8 cellular contexts compared by ENCODE assay signal in the genomic region with DNA sequence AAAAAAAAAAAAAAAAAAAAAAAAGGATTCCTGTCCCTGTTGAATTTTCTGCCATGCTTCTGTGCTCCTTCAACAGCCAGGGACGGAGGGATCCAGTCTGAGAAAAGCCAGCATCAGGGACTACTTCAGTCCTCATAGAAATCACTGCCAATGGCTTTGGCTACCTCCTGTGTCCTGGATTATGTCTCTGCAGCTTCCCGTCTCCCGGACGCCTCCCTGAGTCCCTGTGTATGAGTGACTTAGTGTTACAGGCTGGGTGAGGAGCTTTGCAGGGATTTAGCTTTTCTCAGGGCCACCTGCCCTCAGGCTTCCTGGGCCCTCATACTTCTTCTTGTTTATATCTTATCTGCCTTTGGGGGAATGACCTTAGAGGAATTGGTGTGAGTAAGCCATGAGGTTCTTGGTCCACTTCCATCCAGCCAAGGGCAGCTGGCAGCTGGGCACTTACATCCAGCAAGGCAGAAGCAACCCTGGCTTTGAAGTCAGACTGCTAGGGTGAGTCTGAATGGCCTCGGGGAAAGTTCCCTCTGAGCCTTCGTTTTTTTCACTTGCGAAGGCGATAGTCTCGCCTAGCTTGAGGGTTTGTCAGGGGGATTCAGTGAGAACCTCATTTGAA.
DNase-seq lines count a peak whose midpoint lies in the region; ATAC-seq, FAIRE-seq and TF ChIP-seq lines count a peak whose summit lies in the region.
"Not testable (repeated sequence)": the region's sequence is repeated elsewhere in the genome, so short reads cannot be mapped to it uniquely, and the experiment has no call there.

No MANE protein-coding gene starts in this region.

- not testable (repeated sequence) for FAIRE-seq in HepG2 (lab: Jason Lieb, UNC)

- peaks cover 42% of the 10 kb centered on the region for H3K4me1 Mint-ChIP-seq in HFFc6 (ENCODE audit: low read depth)

- H4K20me1 ChIP-seq in OCI-LY3 (ENCODE audit: insufficient read depth, low read length); HepG2 (ENCODE audit: insufficient read depth, low read length): not testable (repeated sequence)

- H3K9me3 ChIP-seq in OCI-LY3 (ENCODE audit: insufficient read depth, low read length); HepG2 (ENCODE audit: low read length); gastrocnemius medialis: not testable (repeated sequence)

- CTCF ChIA-PET in HepG2 (lab: Yijun Ruan, JAX; ENCODE audit: low intra/inter-chr PET ratio, low total read pairs), result not testable (repeated sequence)

- peak overlapping the region; percentile 76 for H3K4me3 Mint-ChIP-seq in HFFc6

- not testable (repeated sequence) for TF ChIP-seq RAD21 in HepG2 (CRISPR knock-in tag; IDR thresholded peaks at IDR 0.05)

- peak overlapping the region; percentile 79 for H3K27ac ChIP-seq in OCI-LY3 (ENCODE audit: low read length)
- H3K27ac ChIP-seq in foreskin keratinocyte; HepG2 (ENCODE audit: extremely low read length, insufficient read depth, low read length); gastrocnemius medialis: not testable (repeated sequence)

- not testable (repeated sequence) for H3K9me3 Mint-ChIP-seq in HFFc6

- peak overlapping the region; percentile 57; the same call in 1 of the 2 replicates for H3K9ac ChIP-seq in OCI-LY3 (ENCODE audit: low read length)
- H3K9ac ChIP-seq in HepG2 (ENCODE audit: insufficient read depth, low read depth, low read length), result not testable (repeated sequence)

- H3K36me3 Mint-ChIP-seq in HFFc6 (ENCODE audit: low read depth), result not testable (repeated sequence)

- not testable (repeated sequence) for H2AFZ ChIP-seq in OCI-LY3 (ENCODE audit: low read depth, low read length); HepG2 (ENCODE audit: low read length)

- H3K4me3 ChIP-seq in AG10803 (ENCODE audit: low read length); OCI-LY3 (ENCODE audit: low read length); HepG2 (replicated peaks in 1 of 3; ENCODE audit: insufficient read depth in 1 of 3, low read depth in 2 of 3, low read length in 3 of 3); gastrocnemius medialis: not testable (repeated sequence)

- not testable (repeated sequence) for H3K27me3 Mint-ChIP-seq in HFFc6 (ENCODE audit: insufficient read depth)

- H3K4me1 ChIP-seq in OCI-LY3 (ENCODE audit: low read length), result peaks cover 79% of the 10 kb centered on the region
- H3K4me1 ChIP-seq in foreskin keratinocyte, gastrocnemius medialis: not testable (repeated sequence)
- H3K4me1 ChIP-seq in HepG2 (ENCODE audit: insufficient read depth, low read length), result peaks cover 11% of the 10 kb centered on the region

- TF ChIP-seq CTCF in AG10803 (conservative IDR thresholded peaks at IDR 0.05; ENCODE audit: low read length); HFFc6 (IDR thresholded peaks at IDR 0.05); OCI-LY3 (IDR thresholded peaks at IDR 0.05; ENCODE audit: low read depth, low read length); foreskin keratinocyte (conservative IDR thresholded peaks at IDR 0.05); HepG2 (CRISPR knock-in tag; IDR thresholded peaks at IDR 0.05); gastrocnemius medialis (IDR thresholded peaks at IDR 0.05 in 4 of 5, conservative IDR thresholded peaks at IDR 0.05 in 1 of 5): not testable (repeated sequence)

- 45% methylated on average over 9 of the region's 9 CpGs for WGBS in HepG2 (ENCODE audit: low lambda C conversion rate)

- ATAC-seq in foreskin keratinocyte, result peak; percentile 3
- peak; percentile 75 for ATAC-seq in HepG2
- peak; percentile 33 to 53 for ATAC-seq in gastrocnemius medialis

- peak overlapping the region; percentile 91 for H3K27ac Mint-ChIP-seq in HFFc6

- BruUV-seq in HepG2 (replicated peaks; lab: Mats Ljungman, UMichigan), result not testable (repeated sequence)

- intact Hi-C loops in HepG2 (cut with micrococcal nuclease; ENCODE audit: unreplicated experiment); gastrocnemius medialis (cut with DNase I; ENCODE audit: low total_unique reads): not testable (repeated sequence)

- not testable (repeated sequence) for H3K36me3 ChIP-seq in OCI-LY3 (replicated peaks; ENCODE audit: low read depth, low read length); HepG2 (replicated peaks in 1 of 2; ENCODE audit: control insufficient read depth in 1 of 2, insufficient read depth in 2 of 2, low read length in 2 of 2); gastrocnemius medialis

- not testable (repeated sequence) for TF ChIP-seq POLR2A in HepG2 (IDR thresholded peaks at IDR 0.05; ENCODE audit: insufficient read depth in 1 of 2, low read depth in 2 of 2, low read length in 2 of 2); gastrocnemius medialis (IDR thresholded peaks at IDR 0.05)

- POLR2A ChIA-PET in HepG2 (lab: Yijun Ruan, JAX), result not testable (repeated sequence)

- peak overlapping the region; percentile 38 for H3K4me2 ChIP-seq in OCI-LY3 (ENCODE audit: low read length)
- not testable (repeated sequence) for H3K4me2 ChIP-seq in HepG2 (ENCODE audit: low read depth, low read length)

- TF ChIP-seq EP300 in HepG2 (IDR thresholded peaks at IDR 0.05; ENCODE audit: low read depth in 2 of 2, low read length in 2 of 2); HepG2 (CRISPR knock-in tag; IDR thresholded peaks at IDR 0.05; ENCODE audit: borderline replicate concordance): not testable (repeated sequence)

- in situ Hi-C loops in HepG2 (cut with HindIII; ENCODE audit: extremely low pct_ligation_motif_present, low pct_unique_long_range_greater_than_20kb); gastrocnemius medialis (cut with MboI; ENCODE audit: low sequenced_read_pairs in 4 of 4): not testable (repeated sequence)

- not testable (repeated sequence) for H3K27me3 ChIP-seq in OCI-LY3 (ENCODE audit: low read depth, low read length); foreskin keratinocyte; HepG2 (ENCODE audit: control insufficient read depth in 1 of 2, insufficient read depth in 2 of 2, low read length in 2 of 2); gastrocnemius medialis

- H3K79me2 ChIP-seq in OCI-LY3 (ENCODE audit: low read length); HepG2 (ENCODE audit: insufficient read depth, low read length): not testable (repeated sequence)

- DNase-seq in AG10803 (ENCODE audit: low read depth) (peak; percentile 40), EH (ENCODE audit: low read depth) (peak; percentile 71), HFFc6 (peak; percentile 89), amniotic epithelial cell (ENCODE audit: low read depth) (peak; percentile 53), foreskin keratinocyte (peak in 1 of 2 donors; percentile 13), gastrocnemius medialis (peak in 1 of 2 donors; percentile 16)
- not testable (repeated sequence) for DNase-seq in HepG2 (ENCODE audit: low spot score)

Comparison
In these comparisons a context has a peak if more than half of its experiments do, and no peak if none do; other contexts are left out.
1. ATAC-seq: peak in every context shown above with its lines; median percentile 75 in HepG2; 43 in gastrocnemius medialis; 3 in foreskin keratinocyte.